Comparison of ENCODE assay signal across 19 cellular contexts in the genomic region with DNA sequence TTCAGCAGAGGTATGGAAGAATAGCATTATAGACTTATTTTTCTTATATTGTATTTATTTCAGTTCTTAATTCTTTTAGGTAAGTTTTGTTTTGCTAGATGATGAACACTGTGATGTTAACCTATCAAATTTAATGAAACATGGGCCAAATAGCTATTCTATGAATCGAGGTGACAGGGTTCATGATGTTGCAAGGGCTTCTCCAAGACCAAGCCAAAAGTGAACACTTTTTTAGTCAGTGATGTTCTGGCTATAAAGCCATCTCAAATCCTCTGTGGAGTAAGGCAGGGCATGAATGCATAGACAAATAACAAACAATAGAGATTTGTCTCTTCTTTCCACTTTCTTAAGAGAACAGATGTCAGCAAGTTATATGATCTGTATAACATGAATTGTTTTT. TPM values are rescaled to one million over a fixed set of nuclear protein-coding genes. Genes with fewer than 3 reads are reported as not detected.
DNase-seq lines count a peak whose midpoint lies in the region; ATAC-seq and TF ChIP-seq lines count a peak whose summit lies in the region.
"Had no signal": no experiment of that assay in that cellular context is flagged by ENCODE, and none has a peak within 500 bp of the region (broad histone marks: within the 10 kb centered on the region; RNA-seq: fewer than 3 reads in every experiment).

No MANE protein-coding gene starts in this region.

- in situ Hi-C loops in GM23248 (cut with MboI), result no loop called here

- no peaks in the 10 kb centered on the region for H3K4me1 Mint-ChIP-seq in CD4-positive, alpha-beta T cell (ENCODE audit: low read depth)
- H3K4me1 Mint-ChIP-seq: CD4-positive, CD25-positive, alpha-beta regulatory T cell had no signal

- peaks cover 3% of the 10 kb centered on the region; the same call in 1 of the 2 replicates for H3K36me3 ChIP-seq in GM23248 (ENCODE audit: low read depth)

- H3K4me3 ChIP-seq in GM23248, result no peak overlapping the region
- no peak overlapping the region for H3K4me3 ChIP-seq in cardiac fibroblast (replicated peaks in 1 of 2; ENCODE audit: low read depth in 2 of 2, low read length in 2 of 2)
- H3K4me3 ChIP-seq: PC-9, SJSA1 had no signal

- H3K36me3 Mint-ChIP-seq in CD4-positive, alpha-beta T cell (ENCODE audit: low read depth), result peaks cover 21% of the 10 kb centered on the region

- no peak for ATAC-seq in CD4-positive, alpha-beta T cell (ENCODE audit: poor library complexity)
- ATAC-seq in GM19324 (IDR thresholded peaks at IDR 0.05; ENCODE audit: low FRiP score, unreplicated experiment), result no peak

- intact Hi-C loops in CD4-positive, alpha-beta T cell (cut with DNase I, micrococcal nuclease), result no loop called here

- no peak for TF ChIP-seq CTCF in CD4-positive, alpha-beta T cell (IDR thresholded peaks at IDR 0.05)
- TF ChIP-seq CTCF in cardiac fibroblast (IDR thresholded peaks at IDR 0.05; ENCODE audit: low read depth, low read length), result no peak

- 51 to 68% methylated on average over 1 of the region's 1 CpG for WGBS in GM23248 (ENCODE audit: low coverage in 1 of 2, low lambda C conversion rate in 2 of 2, missing lambda C conversion rate in 2 of 2), 2 experiments

- H3K9me2 ChIP-seq in GM23248 (ENCODE audit: insufficient read depth), result no peaks in the 10 kb centered on the region

- CTCF ChIA-PET in CD4-positive, alpha-beta T cell (lab: Charles Lee), result no interaction called here

- H3K4me1 ChIP-seq in GM23248 (ENCODE audit: insufficient read depth), result no peaks in the 10 kb centered on the region
- H3K4me1 ChIP-seq: SJSA1 had no signal

- DNase-seq in CD4-positive, alpha-beta T cell, result no peak
- DNase-seq in GM23248 (peak; percentile 19), cardiac fibroblast (ENCODE audit: low read depth in 2 of 2) (peak; percentile 6 to 55), fibroblast of the conjunctiva (ENCODE audit: low read depth) (peak; percentile 1), DMS 273 (lab: John Stamatoyannopoulos, UW; ENCODE audit: unreplicated experiment) (no peak), DMS114 treated with DMSO at 0.1 percent for 48 hours (lab: John Stamatoyannopoulos, UW; ENCODE audit: unreplicated experiment) (no peak)
- DNase-seq: CD4-positive, CD25-positive, alpha-beta regulatory T cell; DMS79; HFFc6; KG1; NCI-H1048; NCI-H1436 treated with DMSO at 0.1 percent for 48 hours; NCI-H2029 treated with DMSO at 0.1 percent for 48 hours; NCI-H510A; NCI-H82; PC-9 had no signal

- no peak overlapping the region for H3K4me2 ChIP-seq in GM23248 (ENCODE audit: unreplicated experiment)
- H3K4me2 ChIP-seq: PC-9 had no signal

- no peaks in the 10 kb centered on the region for H3K9me3 Mint-ChIP-seq in CD4-positive, alpha-beta T cell
- H3K9me3 Mint-ChIP-seq: CD4-positive, CD25-positive, alpha-beta regulatory T cell; HFFc6 had no signal

- no peaks in the 10 kb centered on the region for H3K27me3 ChIP-seq in CD4-positive, alpha-beta T cell (ENCODE audit: control insufficient read depth, insufficient read depth, low read length)
- H3K27me3 ChIP-seq in GM23248 (replicated peaks; ENCODE audit: insufficient read depth), result no peaks in the 10 kb centered on the region
- H3K27me3 ChIP-seq: SJSA1 had no signal

- no peaks in the 10 kb centered on the region for H3K9me3 ChIP-seq in CD4-positive, alpha-beta T cell (ENCODE audit: control insufficient read depth, low read length)
- no peaks in the 10 kb centered on the region for H3K9me3 ChIP-seq in GM23248 (ENCODE audit: low read depth)
- H3K9me3 ChIP-seq: SJSA1 had no signal

- peak overlapping the region; percentile 18 for H3K27ac Mint-ChIP-seq in CD4-positive, alpha-beta T cell
- H3K27ac Mint-ChIP-seq: HFFc6 had no signal

- no peak overlapping the region for H2AFZ ChIP-seq in GM23248
- H2AFZ ChIP-seq: PC-9 had no signal

- no peaks in the 10 kb centered on the region for H3F3A ChIP-seq in GM23248 (ENCODE audit: insufficient read depth)

- POLR2A ChIA-PET in CD4-positive, alpha-beta T cell (lab: Charles Lee), result no interaction called here

- H3K9ac ChIP-seq in GM23248, result no peak overlapping the region

- H4K20me1 ChIP-seq in GM23248 (ENCODE audit: insufficient read depth), result no peaks in the 10 kb centered on the region

- no peak overlapping the region for H3K4me3 Mint-ChIP-seq in CD4-positive, alpha-beta T cell
- H3K4me3 Mint-ChIP-seq: CD4-positive, CD25-positive, alpha-beta regulatory T cell; HFFc6 had no signal

- no peaks in the 10 kb centered on the region for H3K27me3 Mint-ChIP-seq in CD4-positive, alpha-beta T cell

- H3K79me2 ChIP-seq in GM23248 (ENCODE audit: insufficient read depth), result no peaks in the 10 kb centered on the region

- no peak overlapping the region for H3K27ac ChIP-seq in CD4-positive, alpha-beta T cell (ENCODE audit: low read depth, low read length)
- no peak overlapping the region for H3K27ac ChIP-seq in GM23248
- H3K27ac ChIP-seq: PC-9, SJSA1 had no signal

RNA-seq across cellular contexts. Expression of a gene that starts 26.7 kb away (rescaled TPM):
- total RNA-seq in CD4-positive, alpha-beta T cell, result not detected
- total RNA-seq in GM23248 (2014; rRNA removed; shearing (Covaris generic)), result not detected in 2 replicates
- polyA plus RNA-seq in GM23248 (2016; fragmentation: Nextera tagmentation; extraction: Ambion mirVana), result not detected in 2 replicates
- total RNA-seq: CD4-positive, CD25-positive, alpha-beta regulatory T cell; H4; HFFc6; PC-9; SJSA1 had no signal
- polyA plus RNA-seq: CD4-positive, CD25-positive, alpha-beta regulatory T cell had no signal

RNA-seq across cellular contexts. Expression of a gene that starts 54.4 kb away (rescaled TPM):
- total RNA-seq in CD4-positive, alpha-beta T cell, result 10 to 100 TPM in 1 of 2 experiments, 1 to 10 TPM in 1; 7.7 to 11.7 TPM
- total RNA-seq in GM23248 (2014; rRNA removed; shearing (Covaris generic)), result 10.7 and 13.0 TPM in 2 replicates
- 11.7 and 12.3 TPM in 2 replicates for polyA plus RNA-seq in GM23248 (2016; fragmentation: Nextera tagmentation; extraction: Ambion mirVana)

RNA-seq across cellular contexts. Expression of a gene that starts 54.5 kb away (rescaled TPM):
- total RNA-seq in CD4-positive, alpha-beta T cell, result 10 to 100 TPM; 23.4 to 26.5 TPM
- 9.7 and 17.4 TPM in 2 replicates for total RNA-seq in GM23248 (2014; rRNA removed; shearing (Covaris generic))
- polyA plus RNA-seq in GM23248 (2016; fragmentation: Nextera tagmentation; extraction: Ambion mirVana), result 25.5 and 25.8 TPM in 2 replicates

Comparison
In these comparisons a context has a peak if more than half of its experiments do, and no peak if none do; other contexts are left out.
1. DNase-seq: peak in GM23248 (single experiment), cardiac fibroblast (2 of 2) and fibroblast of the conjunctiva (single experiment); none in CD4-positive, alpha-beta T cell (0 of 10), DMS 273 (single experiment) and DMS114 treated with DMSO at 0.1 percent for 48 hours (single experiment).